In genomic region chr7:3397324-3397723, GRCh38 we compare ENCODE assay signal across 36 cellular contexts.
"Had no signal": no experiment of that assay in that cellular context is flagged by ENCODE, and none has a peak within 500 bp of the region (broad histone marks: within the 10 kb centered on the region; RNA-seq: fewer than 3 reads in every experiment).

No MANE protein-coding gene starts in this region.

- H3K27ac Mint-ChIP-seq: activated CD4-positive, alpha-beta memory T cell treated with anti-CD3 and anti-CD28 coated beads for 36 hours; activated CD4-positive, alpha-beta T cell treated with anti-CD3 and anti-CD28 coated beads for 36 hours; activated CD4-positive, alpha-beta T cell treated with anti-CD3 and anti-CD28 coated beads, Interleukin-2, amount 10 ng/mL, durations not matched to agents 24 days and 14 days; activated CD8-positive, alpha-beta memory T cell treated with anti-CD3 and anti-CD28 coated beads, Interleukin-2, amount 10 ng/mL, durations not matched to agents 7 days and 5 days; activated CD8-positive, alpha-beta T cell treated with anti-CD3 and anti-CD28 coated beads, Interleukin-2, amount 10 ng/mL, durations not matched to agents 7 days and 5 days; activated naive CD4-positive, alpha-beta T cell treated with anti-CD3 and anti-CD28 coated beads for 36 hours; activated naive CD4-positive, alpha-beta T cell treated with anti-CD3 and anti-CD28 coated beads, Interleukin-2, amount 50 U/mL, for 24 hours; activated naive CD8-positive, alpha-beta T cell treated with anti-CD3 and anti-CD28 coated beads for 36 hours; activated naive CD8-positive, alpha-beta T cell treated with anti-CD3 and anti-CD28 coated beads, Interleukin-2, amount 50 U/mL, for 24 hours; activated T-helper 1 cell treated with anti-CD3 and anti-CD28 coated beads, Interleukin-12 subunit alpha, Interleukin-12 subunit beta, Interleukin-2, Interleukin-4 antibody, amounts not matched to agents 30 ng/mL and 10 ng/mL and 1 ng/mL, durations not matched to agents 14 hours and 24 hours and 36 hours; activated T-helper 2 cell treated with anti-CD3 and anti-CD28 coated beads, Interferon-gamma antibody, Interleukin-2, Interleukin-4, amounts not matched to agents 10 μg/mL and 5 μg/mL and 100 μg/mL, durations not matched to agents 14 hours and 24 hours and 36 hours; effector memory CD8-positive, alpha-beta T cell; T-cell; T-helper 17 cell; T-helper 2 cell treated with Interferon-gamma antibody and Interleukin-4, amounts not matched to agents 5 μg/mL and 100 μg/mL, for 36 hours had no signal

- H3K27ac ChIP-seq: adrenal gland, body of pancreas, epithelial cell of prostate, esophagus squamous epithelium, gastroesophageal sphincter, WERI-Rb-1 had no signal

- ATAC-seq: activated CD4-positive, alpha-beta T cell treated with anti-CD3 and anti-CD28 coated beads for 36 hours; activated CD8-positive, alpha-beta memory T cell treated with anti-CD3 and anti-CD28 coated beads, Interleukin-2, amount 10 ng/mL, durations not matched to agents 7 days and 5 days; activated CD8-positive, alpha-beta T cell treated with anti-CD3 and anti-CD28 coated beads, Interleukin-2, amount 10 ng/mL, durations not matched to agents 7 days and 5 days; activated naive CD8-positive, alpha-beta T cell treated with anti-CD3 and anti-CD28 coated beads, Interleukin-2, amount 50 U/mL, for 24 hours; body of pancreas; effector memory CD8-positive, alpha-beta T cell; gastroesophageal sphincter; T-cell; T-helper 17 cell had no signal

- H3K27me3 Mint-ChIP-seq: activated naive CD4-positive, alpha-beta T cell treated with anti-CD3 and anti-CD28 coated beads, Interleukin-2, amount 50 U/mL, for 24 hours; activated naive CD8-positive, alpha-beta T cell treated with anti-CD3 and anti-CD28 coated beads for 36 hours had no signal

- H3K4me3 ChIP-seq: adrenal gland, body of pancreas, esophagus squamous epithelium, gastroesophageal sphincter had no signal

- H3K36me3 Mint-ChIP-seq: activated CD4-positive, alpha-beta memory T cell treated with anti-CD3 and anti-CD28 coated beads for 36 hours; T-cell had no signal

- H3K4me3 Mint-ChIP-seq: activated CD4-positive, alpha-beta memory T cell treated with anti-CD3 and anti-CD28 coated beads for 36 hours; activated CD4-positive, alpha-beta T cell treated with anti-CD3 and anti-CD28 coated beads for 36 hours; activated CD4-positive, alpha-beta T cell treated with anti-CD3 and anti-CD28 coated beads, Interleukin-2, amount 10 ng/mL, durations not matched to agents 24 days and 14 days; activated CD8-positive, alpha-beta memory T cell treated with anti-CD3 and anti-CD28 coated beads, Interleukin-2, amount 10 ng/mL, durations not matched to agents 7 days and 5 days; activated CD8-positive, alpha-beta T cell treated with anti-CD3 and anti-CD28 coated beads, Interleukin-2, amount 10 ng/mL, durations not matched to agents 7 days and 5 days; activated naive CD4-positive, alpha-beta T cell treated with anti-CD3 and anti-CD28 coated beads for 36 hours; activated naive CD4-positive, alpha-beta T cell treated with anti-CD3 and anti-CD28 coated beads, Interleukin-2, amount 50 U/mL, for 24 hours; activated naive CD8-positive, alpha-beta T cell treated with anti-CD3 and anti-CD28 coated beads for 36 hours; activated naive CD8-positive, alpha-beta T cell treated with anti-CD3 and anti-CD28 coated beads, Interleukin-2, amount 50 U/mL, for 24 hours; activated T-helper 1 cell treated with anti-CD3 and anti-CD28 coated beads, Interleukin-12 subunit alpha, Interleukin-12 subunit beta, Interleukin-2, Interleukin-4 antibody, amounts not matched to agents 30 ng/mL and 10 ng/mL and 1 ng/mL, durations not matched to agents 14 hours and 24 hours and 36 hours; effector memory CD8-positive, alpha-beta T cell; T-cell; T-helper 17 cell; T-helper 2 cell treated with Interferon-gamma antibody and Interleukin-4, amounts not matched to agents 5 μg/mL and 100 μg/mL, for 36 hours had no signal

- H3K4me1 ChIP-seq: adrenal gland, body of pancreas, esophagus squamous epithelium, gastroesophageal sphincter had no signal

- H3K36me3 ChIP-seq: adrenal gland, esophagus squamous epithelium, gastroesophageal sphincter, WERI-Rb-1 had no signal

- H3K9me3 Mint-ChIP-seq: effector memory CD8-positive, alpha-beta T cell had no signal

- H3K4me1 Mint-ChIP-seq: activated CD4-positive, alpha-beta T cell treated with anti-CD3 and anti-CD28 coated beads for 36 hours; activated CD4-positive, alpha-beta T cell treated with anti-CD3 and anti-CD28 coated beads, Interleukin-2, amount 10 ng/mL, durations not matched to agents 24 days and 14 days; activated CD8-positive, alpha-beta memory T cell treated with anti-CD3 and anti-CD28 coated beads, Interleukin-2, amount 10 ng/mL, durations not matched to agents 7 days and 5 days; activated naive CD4-positive, alpha-beta T cell treated with anti-CD3 and anti-CD28 coated beads, Interleukin-2, amount 50 U/mL, for 24 hours; activated naive CD8-positive, alpha-beta T cell treated with anti-CD3 and anti-CD28 coated beads for 36 hours; activated naive CD8-positive, alpha-beta T cell treated with anti-CD3 and anti-CD28 coated beads, Interleukin-2, amount 50 U/mL, for 24 hours; T-cell; T-helper 17 cell had no signal

- DNase-seq: activated CD4-positive, alpha-beta memory T cell treated with anti-CD3 and anti-CD28 coated beads for 36 hours; activated CD4-positive, alpha-beta T cell treated with anti-CD3 and anti-CD28 coated beads for 36 hours; activated CD4-positive, alpha-beta T cell treated with anti-CD3 and anti-CD28 coated beads, Interleukin-2, amount 10 ng/mL, durations not matched to agents 24 days and 14 days; activated CD4-positive, CD25-positive, alpha-beta regulatory T cell; activated CD4-positive, CD25-positive, alpha-beta regulatory T cell treated with anti-CD3 and anti-CD28 coated beads, Interleukin-2, amount 50 U/mL, for 72 hours; activated CD8-positive, alpha-beta memory T cell treated with anti-CD3 and anti-CD28 coated beads, Interleukin-2, amount 10 ng/mL, durations not matched to agents 7 days and 5 days; activated CD8-positive, alpha-beta memory T cell treated with anti-CD3 and anti-CD28 coated beads, Interleukin-2, amount 50 U/mL, for 4 hours; activated CD8-positive, alpha-beta T cell treated with anti-CD3 and anti-CD28 coated beads, Interleukin-2, amount 10 ng/mL, durations not matched to agents 7 days and 5 days; activated effector memory CD4-positive, alpha-beta T cell treated with anti-CD3 and anti-CD28 coated beads, Interleukin-2, amount 50 U/mL, for 16 hours; activated naive CD4-positive, alpha-beta T cell treated with anti-CD3 and anti-CD28 coated beads for 36 hours; activated naive CD8-positive, alpha-beta T cell treated with anti-CD3 and anti-CD28 coated beads for 36 hours; activated naive CD8-positive, alpha-beta T cell treated with anti-CD3 and anti-CD28 coated beads, Interleukin-2, amount 50 U/mL, for 24 hours; activated T-cell treated with anti-CD3 and anti-CD28 coated beads, Interleukin-2, amount 50 U/mL, for 1 hour; activated T-cell treated with anti-CD3 and anti-CD28 coated beads, Interleukin-2, amount 50 U/mL, for 48 hours; adrenal gland; amygdala; aorta; body of pancreas; caudate nucleus; cortex of kidney; dermis blood vessel endothelial cell; effector CD4-positive, alpha-beta T cell; effector memory CD8-positive, alpha-beta T cell; esophagus squamous epithelium; foreskin melanocyte; head of caudate nucleus; T-cell; T-helper 17 cell; T1000; WERI-Rb-1 had no signal
